In the genomic region with DNA sequence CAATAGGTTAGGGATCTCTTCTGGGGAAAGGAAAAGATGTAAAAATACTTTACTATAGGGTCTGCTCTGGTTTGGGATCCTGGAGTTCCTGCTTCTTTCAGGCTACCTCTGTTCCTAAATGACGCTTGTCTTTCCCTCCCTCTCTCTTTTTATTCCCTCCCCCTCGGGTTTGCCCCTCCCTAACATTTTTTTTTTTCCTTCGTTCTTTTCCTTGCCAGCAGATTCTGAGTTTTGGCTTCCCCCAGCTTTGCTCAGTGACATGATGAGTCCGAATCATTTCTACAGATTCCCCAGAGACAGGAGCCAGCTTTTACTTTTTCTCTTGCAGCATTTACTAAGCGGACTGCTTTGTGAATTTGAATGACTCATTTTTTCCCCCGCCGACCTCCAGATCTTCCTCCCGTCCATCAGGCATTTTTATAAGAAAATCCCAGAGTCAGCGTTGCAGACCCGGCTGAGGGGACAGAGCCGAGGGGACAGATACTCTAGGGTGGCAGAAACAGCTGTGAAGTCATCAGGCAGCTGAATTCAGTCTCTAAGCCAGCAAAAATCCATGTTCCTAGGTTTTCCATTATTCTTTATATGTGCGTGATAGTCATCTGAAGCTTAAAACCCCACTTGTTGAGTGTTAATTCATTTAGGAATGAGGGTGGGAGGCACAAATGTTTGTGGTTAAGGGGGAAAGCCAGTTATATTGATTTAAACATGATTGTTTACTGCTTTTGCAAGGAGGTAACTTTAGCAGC, we compare ENCODE assay signal across 9 cellular contexts. TPM values are rescaled to one million over a fixed set of nuclear protein-coding genes. Genes with fewer than 3 reads are reported as not detected.
DNase-seq lines count a peak whose midpoint lies in the region; ATAC-seq and TF ChIP-seq lines count a peak whose summit lies in the region.
"Had no signal": no experiment of that assay in that cellular context is flagged by ENCODE, and none has a peak within 500 bp of the region (broad histone marks: within the 10 kb centered on the region; RNA-seq: fewer than 3 reads in every experiment).

A gene with protein sequence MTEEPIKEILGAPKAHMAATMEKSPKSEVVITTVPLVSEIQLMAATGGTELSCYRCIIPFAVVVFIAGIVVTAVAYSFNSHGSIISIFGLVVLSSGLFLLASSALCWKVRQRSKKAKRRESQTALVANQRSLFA (minus strand): TSS at position 123 of the 746 bp plus-strand sequence. CDS start 1,794 bp downstream, outside the sequence.

- H3K4me1 ChIP-seq in body of pancreas = no peaks in the 10 kb centered on the region
- peaks cover 46% of the 10 kb centered on the region for H3K4me1 ChIP-seq in suprapubic skin

- in situ Hi-C loops in GM13977 (cut with MboI; ENCODE audit: low pct_unique_long_range_greater_than_20kb, low sequenced_read_pairs, unreplicated experiment) = no loop called here

- TF ChIP-seq CTCF in HFF-Myc (IDR thresholded peaks at IDR 0.05; ENCODE audit: low read depth, low read length, missing control alignments) (no peak), body of pancreas (IDR thresholded peaks at IDR 0.05) (no peak), suprapubic skin (IDR thresholded peaks at IDR 0.05) (no peak), GM13977 (IDR thresholded peaks at IDR 0.05; ENCODE audit: extremely low read depth, insufficient read depth, missing control alignments) (no peak)

- no peaks in the 10 kb centered on the region for H3K36me3 ChIP-seq in body of pancreas (replicated peaks in 1 of 2; ENCODE audit: insufficient read depth in 1 of 2, low read depth in 2 of 2)
- no peaks in the 10 kb centered on the region for H3K36me3 ChIP-seq in suprapubic skin

- H3K27ac ChIP-seq in body of pancreas (no peak within 1 kb of the TSS), suprapubic skin (peak within 1 kb of the TSS; percentile 72)

- peak; percentile 44 for DNase-seq in HFF-Myc (ENCODE audit: extremely low read depth, low read depth)
- peak in 2 of 4 donors; percentile 17 to 33 for DNase-seq in body of pancreas
- DNase-seq in kidney glomerular epithelial cell (lab: John Stamatoyannopoulos, UW) = peak; percentile 40
- peak; percentile 76 to 80 for DNase-seq in suprapubic skin (ENCODE audit: low spot score in 2 of 2)
- DNase-seq in effector CD8-positive, alpha-beta T cell (lab: John Stamatoyannopoulos, UW) = no peak
- DNase-seq in GM13977 (ENCODE audit: low spot score) = no peak
- DNase-seq in NCI-H2029 treated with DMSO at 0.1 percent for 48 hours (lab: John Stamatoyannopoulos, UW) = no peak
- DNase-seq in SHP77 treated with DMSO at 0.1 percent for 48 hours (lab: John Stamatoyannopoulos, UW) = no peak
- DNase-seq: effector memory CD4-positive, alpha-beta T cell had no signal

- TF ChIP-seq POLR2A in body of pancreas (IDR thresholded peaks at IDR 0.05) (no peak), suprapubic skin (IDR thresholded peaks at IDR 0.05) (peak in 1 of 2 donors; percentile 54)

- no peaks in the 10 kb centered on the region for H3K27me3 ChIP-seq in body of pancreas
- H3K27me3 ChIP-seq in suprapubic skin = no peaks in the 10 kb centered on the region

- ATAC-seq in body of pancreas = peak; percentile 27

- peak within 1 kb of the TSS; percentile 33 for H3K4me3 ChIP-seq in HFF-Myc (replicated peaks; ENCODE audit: low read depth, low read length)
- no peak within 1 kb of the TSS for H3K4me3 ChIP-seq in body of pancreas
- H3K4me3 ChIP-seq in suprapubic skin = peak within 1 kb of the TSS; percentile 36

- 18 to 25% methylated on average over 12 of the region's 12 CpGs for WGBS in body of pancreas, 2 donors
- WGBS in suprapubic skin = 9% methylated on average over 12 of the region's 12 CpGs

- intact Hi-C loops in body of pancreas (cut with DNase I) = loop anchor here (10.0 kb wide), 1 partner anchor 188 kb away; no protein-coding TSS in a partner anchor

- no peaks in the 10 kb centered on the region for H3K9me3 ChIP-seq in body of pancreas
- no peaks in the 10 kb centered on the region for H3K9me3 ChIP-seq in suprapubic skin

- no peak for TF ChIP-seq EP300 in suprapubic skin (IDR thresholded peaks at IDR 0.05)

RNA-seq across cellular contexts. Expression of the gene that starts here (rescaled TPM):
- total RNA-seq in body of pancreas (1 to 10 TPM; 2.9 to 5.6 TPM), suprapubic skin (1 to 10 TPM; 1.7 to 2.9 (median 2.4) TPM)

Comparison
In these comparisons a context has a peak if more than half of its experiments do, and no peak if none do; other contexts are left out.
1. DNase-seq: peak in HFF-Myc (single experiment), kidney glomerular epithelial cell (single experiment) and suprapubic skin (2 of 2); none in effector CD8-positive, alpha-beta T cell (single experiment), GM13977 (single experiment), NCI-H2029 treated with DMSO at 0.1 percent for 48 hours (single experiment) and SHP77 treated with DMSO at 0.1 percent for 48 hours (single experiment).
2. H3K4me3 ChIP-seq: peak in HFF-Myc (single experiment) and suprapubic skin (single experiment); none in body of pancreas (0 of 2).